In the genomic region with DNA sequence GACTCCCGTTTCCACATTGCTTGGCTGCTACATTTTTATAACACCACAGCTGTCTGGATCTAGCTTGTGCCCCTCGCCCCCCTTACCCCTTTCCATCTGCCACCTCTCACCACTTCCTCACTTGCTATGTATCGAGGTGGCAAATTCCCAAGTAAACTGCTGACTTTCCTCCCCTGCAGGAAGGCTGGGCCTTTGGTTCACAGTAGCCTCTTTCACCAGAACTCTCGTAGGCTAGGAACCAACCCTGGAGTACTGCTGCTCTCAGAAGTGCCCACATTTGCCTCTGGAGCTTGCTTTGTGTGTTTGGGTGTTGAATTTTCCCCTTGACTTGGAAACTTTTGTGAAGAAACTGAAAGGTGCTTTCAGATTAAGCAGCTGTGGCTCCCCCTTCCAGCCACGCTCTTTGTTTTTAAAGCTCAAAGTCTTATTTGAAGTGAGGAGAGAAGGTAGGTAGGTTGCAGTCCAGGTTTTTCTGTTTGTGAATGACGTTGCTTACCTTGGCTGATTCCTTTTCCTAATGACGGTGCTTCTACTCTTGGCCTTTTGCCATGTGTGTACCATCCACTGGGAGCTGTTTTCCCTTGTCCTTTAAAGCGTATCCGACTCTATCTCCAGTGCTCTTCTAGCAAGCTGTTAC, we compare ENCODE assay signal across 9 cellular contexts.
DNase-seq lines count a peak whose midpoint lies in the region; ATAC-seq and TF ChIP-seq lines count a peak whose summit lies in the region.
"Had no signal": no experiment of that assay in that cellular context is flagged by ENCODE, and none has a peak within 500 bp of the region (broad histone marks: within the 10 kb centered on the region; RNA-seq: fewer than 3 reads in every experiment).

No MANE protein-coding gene starts in this region.

- H3K9me3 ChIP-seq in breast epithelium = no peaks in the 10 kb centered on the region
- H3K9me3 ChIP-seq in mucosa of descending colon = no peaks in the 10 kb centered on the region

- no peaks in the 10 kb centered on the region for H3K4me1 Mint-ChIP-seq in mesothelial cell of epicardium
- H3K4me1 Mint-ChIP-seq in natural killer cell treated with Interleukin-12 subunit alpha and Interleukin-12 subunit beta and Interleukin-15 and Interleukin-18, amount 100 ng/mL, for 72 hours (ENCODE audit: low read depth in 2 of 2) = peaks cover 15% of the 10 kb centered on the region in 2 donors

- peak overlapping the region; percentile 78 to 81 for H3K27ac ChIP-seq in breast epithelium
- H3K27ac ChIP-seq: epithelial cell of prostate had no signal

- DNase-seq in GDM1 (lab: John Stamatoyannopoulos, UW) = peak; percentile 16
- DNase-seq in NCI-H446 (lab: John Stamatoyannopoulos, UW) = peak; percentile 93 to 96
- DNase-seq in breast epithelium (ENCODE audit: low spot score in 2 of 2) = peak in 1 of 2 donors; percentile 33
- peak in 1 of 3 donors; percentile 52 for DNase-seq in mucosa of descending colon
- no peak for DNase-seq in mesothelial cell of epicardium (ENCODE audit: low spot score in 2 of 2, unreplicated experiment in 2 of 2)
- DNase-seq in natural killer cell treated with Interleukin-12 subunit alpha and Interleukin-12 subunit beta and Interleukin-15 and Interleukin-18, amount 100 ng/mL, for 72 hours (ENCODE audit: low spot score) = no peak
- DNase-seq in NOMO-1 (lab: John Stamatoyannopoulos, UW; ENCODE audit: unreplicated experiment in 2 of 2) = no peak

- intact Hi-C loops in breast epithelium (cut with DNase I; ENCODE audit: low total_unique reads) = no loop called here
- intact Hi-C loops in mucosa of descending colon (cut with DNase I, micrococcal nuclease) = no loop called here

- no peaks in the 10 kb centered on the region for H3K27me3 ChIP-seq in breast epithelium

- TF ChIP-seq CTCF in breast epithelium (IDR thresholded peaks at IDR 0.05) (no peak), mucosa of descending colon (IDR thresholded peaks at IDR 0.05) (no peak), mesothelial cell of epicardium (IDR thresholded peaks at IDR 0.05; ENCODE audit: unreplicated experiment) (no peak)

- H3K36me3 ChIP-seq in breast epithelium (no peaks in the 10 kb centered on the region), mucosa of descending colon (ENCODE audit: low read depth) (no peaks in the 10 kb centered on the region)

- no peak for TF ChIP-seq POLR2A in breast epithelium (IDR thresholded peaks at IDR 0.05)

- no peaks in the 10 kb centered on the region for H3K36me3 Mint-ChIP-seq in mesothelial cell of epicardium
- no peaks in the 10 kb centered on the region for H3K36me3 Mint-ChIP-seq in natural killer cell treated with Interleukin-12 subunit alpha and Interleukin-12 subunit beta and Interleukin-15 and Interleukin-18, amount 100 ng/mL, for 72 hours

- peak overlapping the region in 2 of 3 donors; percentile 15 to 38 for H3K4me3 ChIP-seq in breast epithelium
- H3K4me3 ChIP-seq in mucosa of descending colon = no peak overlapping the region

- peaks cover 25% of the 10 kb centered on the region for H3K9me3 Mint-ChIP-seq in mesothelial cell of epicardium
- peaks cover 3% of the 10 kb centered on the region for H3K9me3 Mint-ChIP-seq in natural killer cell treated with Interleukin-12 subunit alpha and Interleukin-12 subunit beta and Interleukin-15 and Interleukin-18, amount 100 ng/mL, for 72 hours

- peak; percentile 70 for ATAC-seq in mucosa of descending colon
- ATAC-seq in GM21528 (IDR thresholded peaks at IDR 0.05; ENCODE audit: low FRiP score, unreplicated experiment) = no peak
- no peak for ATAC-seq in natural killer cell treated with Interleukin-12 subunit alpha and Interleukin-12 subunit beta and Interleukin-15 and Interleukin-18, amount 100 ng/mL, for 72 hours

- H3K4me1 ChIP-seq in breast epithelium = peaks cover 0 to 8% of the 10 kb centered on the region in 2 donors
- peaks cover 17% of the 10 kb centered on the region for H3K4me1 ChIP-seq in mucosa of descending colon (ENCODE audit: low read depth)

- no peaks in the 10 kb centered on the region for H3K27me3 Mint-ChIP-seq in mesothelial cell of epicardium (ENCODE audit: low read depth)
- H3K27me3 Mint-ChIP-seq in natural killer cell treated with Interleukin-12 subunit alpha and Interleukin-12 subunit beta and Interleukin-15 and Interleukin-18, amount 100 ng/mL, for 72 hours = no peaks in the 10 kb centered on the region

- H3K27ac Mint-ChIP-seq in mesothelial cell of epicardium = no peak overlapping the region
- H3K27ac Mint-ChIP-seq in natural killer cell treated with Interleukin-12 subunit alpha and Interleukin-12 subunit beta and Interleukin-15 and Interleukin-18, amount 100 ng/mL, for 72 hours = no peak overlapping the region

- no peak overlapping the region for H3K4me3 Mint-ChIP-seq in mesothelial cell of epicardium
- no peak overlapping the region for H3K4me3 Mint-ChIP-seq in natural killer cell treated with Interleukin-12 subunit alpha and Interleukin-12 subunit beta and Interleukin-15 and Interleukin-18, amount 100 ng/mL, for 72 hours

Comparison
In these comparisons a context has a peak if more than half of its experiments do, and no peak if none do; other contexts are left out.
1. DNase-seq: peak in GDM1 (single experiment) and NCI-H446 (2 of 2); none in mesothelial cell of epicardium (0 of 2), natural killer cell treated with Interleukin-12 subunit alpha and Interleukin-12 subunit beta and Interleukin-15 and Interleukin-18, amount 100 ng/mL, for 72 hours (single experiment) and NOMO-1 (0 of 2).